21 cellular contexts compared by ENCODE assay signal in genomic region chr1:44609768-44610526, GRCh38.
DNase-seq lines count a peak whose midpoint lies in the region; ATAC-seq, FAIRE-seq and TF ChIP-seq lines count a peak whose summit lies in the region.
"Had no signal": no experiment of that assay in that cellular context is flagged by ENCODE, and none has a peak within 500 bp of the region (broad histone marks: within the 10 kb centered on the region; RNA-seq: fewer than 3 reads in every experiment).

No MANE protein-coding gene starts in this region.

- CTCF ChIA-PET in HepG2 (lab: Yijun Ruan, JAX; ENCODE audit: low intra/inter-chr PET ratio, low total read pairs) (interaction anchor here (0.7 to 2.3 kb wide), 3 partner anchors 43 to 67 kb away, joined by 3 to 18 read pairs (median 5); no protein-coding TSS in a partner anchor), Panc1 (lab: Charles Lee) (interaction anchor here (1.8 kb wide), 1 partner anchor 42 kb away, joined by 4 read pairs; no protein-coding TSS in a partner anchor)

- no peaks in the 10 kb centered on the region for H3K79me2 ChIP-seq in HepG2 (ENCODE audit: insufficient read depth, low read length)

- in situ Hi-C loops in HepG2 (cut with HindIII; ENCODE audit: extremely low pct_ligation_motif_present, low pct_unique_long_range_greater_than_20kb) (loop anchor here (5.0 kb wide), 1 partner anchor 42 kb away; no protein-coding TSS in a partner anchor), Panc1 (cut with HindIII; ENCODE audit: low pct_unique_long_range_greater_than_20kb, low sequenced_read_pairs) (no loop called here)

- no peaks in the 10 kb centered on the region for H3K4me1 ChIP-seq in HepG2 (ENCODE audit: insufficient read depth, low read length)
- no peaks in the 10 kb centered on the region for H3K4me1 ChIP-seq in right lobe of liver
- H3K4me1 ChIP-seq in Panc1 (ENCODE audit: control insufficient read depth, insufficient read depth, low read length): no peaks in the 10 kb centered on the region
- no peaks in the 10 kb centered on the region for H3K4me1 ChIP-seq in thoracic aorta (ENCODE audit: control insufficient read depth in 1 of 2, low read depth in 2 of 2)
- H3K4me1 ChIP-seq: Caco-2, upper lobe of right lung had no signal

- H3K4me3 ChIP-seq in HepG2 (replicated peaks in 1 of 3; ENCODE audit: insufficient read depth in 1 of 3, low read depth in 2 of 3, low read length in 3 of 3): no peak overlapping the region
- no peak overlapping the region for H3K4me3 ChIP-seq in right lobe of liver
- H3K4me3 ChIP-seq in Panc1 (ENCODE audit: low read depth in 2 of 2, low read length in 2 of 2): no peak overlapping the region
- H3K4me3 ChIP-seq in thoracic aorta: no peak overlapping the region
- H3K4me3 ChIP-seq: BLaER1, mucosa of descending colon, pancreas, upper lobe of right lung had no signal

- no peak for TF ChIP-seq EP300 in HepG2 (IDR thresholded peaks at IDR 0.05; ENCODE audit: low read depth in 2 of 2, low read length in 2 of 2)
- TF ChIP-seq EP300 in HepG2 (CRISPR knock-in tag; IDR thresholded peaks at IDR 0.05; ENCODE audit: borderline replicate concordance): no peak

- H3K9me3 ChIP-seq in HepG2 (ENCODE audit: low read length) (no peaks in the 10 kb centered on the region), right lobe of liver (no peaks in the 10 kb centered on the region), Panc1 (ENCODE audit: control insufficient read depth, insufficient read depth, low read depth, low read length) (no peaks in the 10 kb centered on the region), thoracic aorta (no peaks in the 10 kb centered on the region)
- H3K9me3 ChIP-seq: BLaER1, Caco-2, mucosa of descending colon, pancreas, upper lobe of right lung had no signal

- no peak overlapping the region for H3K27ac ChIP-seq in HepG2 (ENCODE audit: extremely low read length, insufficient read depth, low read length)
- H3K27ac ChIP-seq in right lobe of liver: no peak overlapping the region
- no peak overlapping the region for H3K27ac ChIP-seq in Panc1 (ENCODE audit: low read length)
- H3K27ac ChIP-seq in thoracic aorta: no peak overlapping the region
- H3K27ac ChIP-seq: BLaER1, pancreas, upper lobe of right lung, VCaP had no signal

- no peak overlapping the region for H3K4me2 ChIP-seq in HepG2 (ENCODE audit: low read depth, low read length)
- H3K4me2 ChIP-seq: BLaER1 had no signal

- H3K36me3 ChIP-seq in HepG2 (replicated peaks in 1 of 2; ENCODE audit: control insufficient read depth in 1 of 2, insufficient read depth in 2 of 2, low read length in 2 of 2): peaks cover 0 to 4% of the 10 kb centered on the region in 2 experiments; a peak in 1 of 5 replicates
- H3K36me3 ChIP-seq in right lobe of liver: no peaks in the 10 kb centered on the region
- H3K36me3 ChIP-seq in Panc1 (ENCODE audit: control insufficient read depth, insufficient read depth, low read length): no peaks in the 10 kb centered on the region
- no peaks in the 10 kb centered on the region for H3K36me3 ChIP-seq in thoracic aorta
- H3K36me3 ChIP-seq: BLaER1, pancreas, upper lobe of right lung had no signal

- POLR2A ChIA-PET in HepG2 (lab: Yijun Ruan, JAX) (interaction anchor here (1.7 kb wide), 1 partner anchor 22 kb away, joined by 6 read pairs; no protein-coding TSS in a partner anchor), Panc1 (lab: Charles Lee) (no interaction called here)

- peaks cover 6% of the 10 kb centered on the region; the same call in 1 of the 2 replicates for H4K20me1 ChIP-seq in HepG2 (ENCODE audit: insufficient read depth, low read length)
- H4K20me1 ChIP-seq: BLaER1 had no signal

- H2AFZ ChIP-seq in HepG2 (ENCODE audit: low read length): no peak overlapping the region

- no peak for TF ChIP-seq POLR2A in HepG2 (IDR thresholded peaks at IDR 0.05; ENCODE audit: insufficient read depth in 1 of 2, low read depth in 2 of 2, low read length in 2 of 2)
- TF ChIP-seq POLR2A in right lobe of liver (IDR thresholded peaks at IDR 0.05): no peak
- no peak for TF ChIP-seq POLR2A in erythroblast (IDR thresholded peaks at IDR 0.05; ENCODE audit: low read length)

- no peak for TF ChIP-seq RAD21 in HepG2 (CRISPR knock-in tag; IDR thresholded peaks at IDR 0.05)

- FAIRE-seq in HepG2 (lab: Jason Lieb, UNC): no peak
- FAIRE-seq: endometrium, islet of Langerhans, pancreas had no signal

- ATAC-seq in HepG2 (no peak; the same call in 2 of the 3 replicates), right lobe of liver (no peak), Panc1 (0 out of 2 replicates have a peak, but pooled peaks have one; percentile 10), thoracic aorta (ENCODE audit: insufficient number of reproducible peaks, low FRiP score, low read depth) (peak; percentile 36), GM18870 (IDR thresholded peaks at IDR 0.05; ENCODE audit: unreplicated experiment) (no peak)
- ATAC-seq: activated T-cell treated with anti-CD3 and anti-CD28 coated beads, Interleukin-2, amount 50 U/mL, for 4 hours; stimulated activated effector memory CD8-positive, alpha-beta T cell treated with anti-CD3 and anti-CD28 coated beads, Interleukin-12 subunit alpha, Interleukin-12 subunit beta, amount 100 ng/mL, for 72 hours; T-helper 17 cell had no signal

- BruUV-seq in HepG2 (replicated peaks; lab: Mats Ljungman, UMichigan) (no TSS peak), Panc1 (replicated peaks; lab: Mats Ljungman, UMichigan) (no TSS peak)

- no peak for TF ChIP-seq CTCF in HepG2 (CRISPR knock-in tag; IDR thresholded peaks at IDR 0.05)
- no peak for TF ChIP-seq CTCF in right lobe of liver (IDR thresholded peaks at IDR 0.05)
- no peak for TF ChIP-seq CTCF in Panc1 (IDR thresholded peaks at IDR 0.05)
- no peak for TF ChIP-seq CTCF in thoracic aorta (IDR thresholded peaks at IDR 0.05)

- H3K27me3 ChIP-seq in HepG2 (ENCODE audit: control insufficient read depth in 1 of 2, insufficient read depth in 2 of 2, low read length in 2 of 2): no peaks in the 10 kb centered on the region; a peak in 1 of 5 replicates
- H3K27me3 ChIP-seq in right lobe of liver: no peaks in the 10 kb centered on the region
- no peaks in the 10 kb centered on the region for H3K27me3 ChIP-seq in Panc1 (ENCODE audit: control insufficient read depth, insufficient read depth, low read length)
- no peaks in the 10 kb centered on the region for H3K27me3 ChIP-seq in thoracic aorta (replicated peaks; ENCODE audit: insufficient read depth)
- H3K27me3 ChIP-seq: BLaER1, pancreas, upper lobe of right lung had no signal

- WGBS in HepG2 (ENCODE audit: low lambda C conversion rate): 85% methylated on average over 22 of the region's 25 CpGs
- WGBS in right lobe of liver (ENCODE audit: insufficient coverage, low coverage, low lambda C conversion rate, missing lambda C conversion rate): 87% methylated on average over 10 of the region's 25 CpGs

- no peak for DNase-seq in HepG2 (ENCODE audit: low spot score)
- DNase-seq in right lobe of liver: no peak
- no peak for DNase-seq in Panc1 (ENCODE audit: low read depth, low spot score)
- peak; percentile 27 to 29 for DNase-seq in erythroblast (lab: John Stamatoyannopoulos, UW)
- no peak for DNase-seq in thoracic aorta (ENCODE audit: low spot score)
- DNase-seq in AG08396 (ENCODE audit: low spot score): no peak
- no peak for DNase-seq in activated CD4-positive, alpha-beta T cell treated with anti-CD3 and anti-CD28 coated beads for 1 hour
- DNase-seq: DMS79, GF-D8, T-helper 17 cell, upper lobe of right lung had no signal

- no peak overlapping the region for H3K9ac ChIP-seq in HepG2 (ENCODE audit: insufficient read depth, low read depth, low read length)
- H3K9ac ChIP-seq: BLaER1 had no signal

- intact Hi-C loops in HepG2 (cut with micrococcal nuclease; ENCODE audit: unreplicated experiment) (loop anchor here (1.0 kb wide), 2 partner anchors 21 to 43 kb away; no protein-coding TSS in a partner anchor), right lobe of liver (cut with DNase I) (loop anchor here (5.0 kb wide), 1 partner anchor 42 kb away; no protein-coding TSS in a partner anchor), Panc1 (cut with micrococcal nuclease; ENCODE audit: unreplicated experiment) (no loop called here)

TF ChIP-seq in HepG2, 621 proteins besides CTCF, POLR2A, EP300 and RAD21:
- TF ChIP-seq HMG20A (CRISPR knock-in tag; IDR thresholded peaks at IDR 0.05; ENCODE audit: borderline replicate concordance): no peak
- no peak for TF ChIP-seq BRCA1 (CRISPR knock-in tag; IDR thresholded peaks at IDR 0.05)
- 0 out of 2 replicates have a peak, but pooled peaks have one; percentile 31 for TF ChIP-seq ZNF280B (CRISPR knock-in tag; IDR thresholded peaks at IDR 0.05; ENCODE audit: borderline replicate concordance)

Comparison
In these comparisons a context has a peak if more than half of its experiments do, and no peak if none do; other contexts are left out.
1. ATAC-seq: peak in Panc1 (single experiment) and thoracic aorta (single experiment); none in HepG2 (single experiment), right lobe of liver (0 of 4) and GM18870 (single experiment).
2. DNase-seq: peak in erythroblast (2 of 2); none in HepG2 (single experiment), right lobe of liver (0 of 3), Panc1 (single experiment), thoracic aorta (single experiment), AG08396 (single experiment) and activated CD4-positive, alpha-beta T cell treated with anti-CD3 and anti-CD28 coated beads for 1 hour (single experiment).